Comparison of ENCODE assay signal across 8 cellular contexts in the genomic region with DNA sequence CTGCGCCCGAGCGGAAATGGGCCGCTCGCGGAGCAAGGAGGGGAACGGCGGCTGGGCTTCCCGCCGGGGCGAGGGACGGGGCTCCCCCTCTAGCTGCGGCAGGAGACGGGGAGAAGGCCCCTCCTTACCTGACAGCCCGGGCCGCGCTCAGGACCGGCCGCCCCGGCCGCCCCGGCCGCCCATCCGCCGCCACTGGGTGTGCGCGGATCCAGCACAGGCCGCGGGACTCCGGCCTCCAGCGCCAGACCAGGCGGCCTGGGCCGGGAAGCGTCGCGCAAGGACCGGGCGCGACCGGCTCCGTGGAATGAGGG. TPM values are rescaled to one million over a fixed set of nuclear protein-coding genes. Genes with fewer than 3 reads are reported as not detected.
A peak's percentile ranks its signal among the peaks of the same experiment; 100 is the strongest.
DNase-seq lines count a peak whose midpoint lies in the region; ATAC-seq lines count a peak whose summit lies in the region.

No MANE protein-coding gene starts in this region.

- H3K4me3 ChIP-seq in endocrine pancreas (ENCODE audit: control insufficient read depth, insufficient read depth, low read length): no peak overlapping the region

- CTCF ChIA-PET in activated CD8-positive, alpha-beta memory T cell treated with anti-CD3 and anti-CD28 coated beads, Interleukin-2, amount 10 ng/mL, durations not matched to agents 7 days and 5 days (lab: Charles Lee): interaction anchor here (0.5 to 9.3 kb wide), 8 partner anchors 12 to 459 kb away, joined by 3 to 86 read pairs (median 4); a partner anchor contains a TSS

- H3K27me3 Mint-ChIP-seq in activated CD8-positive, alpha-beta memory T cell treated with anti-CD3 and anti-CD28 coated beads, Interleukin-2, amount 10 ng/mL, durations not matched to agents 7 days and 5 days: no peaks in the 10 kb centered on the region
- no peaks in the 10 kb centered on the region for H3K27me3 Mint-ChIP-seq in T-helper 1 cell treated with Interleukin-12 subunit alpha and Interleukin-12 subunit beta and Interleukin-4 antibody, amounts not matched to agents 30 μg/mL and 1 μg/mL, for 36 hours (ENCODE audit: low read depth)
- no peaks in the 10 kb centered on the region for H3K27me3 Mint-ChIP-seq in natural killer cell treated with Interleukin-12 subunit alpha and Interleukin-12 subunit beta and Interleukin-15 and Interleukin-18, amount 100 ng/mL, for 72 hours

- ATAC-seq in activated CD8-positive, alpha-beta memory T cell treated with anti-CD3 and anti-CD28 coated beads, Interleukin-2, amount 10 ng/mL, durations not matched to agents 7 days and 5 days: peak; percentile 45
- ATAC-seq in HG02884 (IDR thresholded peaks at IDR 0.05; ENCODE audit: unreplicated experiment): peak; percentile 16
- ATAC-seq in natural killer cell treated with Interleukin-12 subunit alpha and Interleukin-12 subunit beta and Interleukin-15 and Interleukin-18, amount 100 ng/mL, for 72 hours: peak; percentile 57 to 64

- H3K4me1 Mint-ChIP-seq in activated CD8-positive, alpha-beta memory T cell treated with anti-CD3 and anti-CD28 coated beads, Interleukin-2, amount 10 ng/mL, durations not matched to agents 7 days and 5 days: peaks cover 26% of the 10 kb centered on the region
- peaks cover 33% of the 10 kb centered on the region for H3K4me1 Mint-ChIP-seq in T-helper 1 cell treated with Interleukin-12 subunit alpha and Interleukin-12 subunit beta and Interleukin-4 antibody, amounts not matched to agents 30 μg/mL and 1 μg/mL, for 36 hours (ENCODE audit: low read depth)
- peaks cover 28% of the 10 kb centered on the region in 2 donors for H3K4me1 Mint-ChIP-seq in natural killer cell treated with Interleukin-12 subunit alpha and Interleukin-12 subunit beta and Interleukin-15 and Interleukin-18, amount 100 ng/mL, for 72 hours (ENCODE audit: low read depth in 2 of 2)

- no peaks in the 10 kb centered on the region for H3K27me3 ChIP-seq in endocrine pancreas (ENCODE audit: control insufficient read depth, insufficient read depth, low read length)

- H3K9me3 Mint-ChIP-seq in activated CD8-positive, alpha-beta memory T cell treated with anti-CD3 and anti-CD28 coated beads, Interleukin-2, amount 10 ng/mL, durations not matched to agents 7 days and 5 days (ENCODE audit: low read depth): no peaks in the 10 kb centered on the region
- no peaks in the 10 kb centered on the region for H3K9me3 Mint-ChIP-seq in T-helper 1 cell treated with Interleukin-12 subunit alpha and Interleukin-12 subunit beta and Interleukin-4 antibody, amounts not matched to agents 30 μg/mL and 1 μg/mL, for 36 hours
- no peaks in the 10 kb centered on the region for H3K9me3 Mint-ChIP-seq in natural killer cell treated with Interleukin-12 subunit alpha and Interleukin-12 subunit beta and Interleukin-15 and Interleukin-18, amount 100 ng/mL, for 72 hours

- peak overlapping the region; percentile 58 for H3K9ac ChIP-seq in endocrine pancreas (ENCODE audit: control insufficient read depth, insufficient read depth, low read length)

- peak overlapping the region; percentile 88 for H3K4me3 Mint-ChIP-seq in activated CD8-positive, alpha-beta memory T cell treated with anti-CD3 and anti-CD28 coated beads, Interleukin-2, amount 10 ng/mL, durations not matched to agents 7 days and 5 days
- H3K4me3 Mint-ChIP-seq in T-helper 1 cell treated with Interleukin-12 subunit alpha and Interleukin-12 subunit beta and Interleukin-4 antibody, amounts not matched to agents 30 μg/mL and 1 μg/mL, for 36 hours: peak overlapping the region; percentile 92
- H3K4me3 Mint-ChIP-seq in natural killer cell treated with Interleukin-12 subunit alpha and Interleukin-12 subunit beta and Interleukin-15 and Interleukin-18, amount 100 ng/mL, for 72 hours: peak overlapping the region; percentile 84

- H3K4me1 ChIP-seq in endocrine pancreas (ENCODE audit: control insufficient read depth, insufficient read depth, low read length): no peaks in the 10 kb centered on the region

- peak overlapping the region; percentile 43 for H3K27ac Mint-ChIP-seq in activated CD8-positive, alpha-beta memory T cell treated with anti-CD3 and anti-CD28 coated beads, Interleukin-2, amount 10 ng/mL, durations not matched to agents 7 days and 5 days
- peak overlapping the region; percentile 96 for H3K27ac Mint-ChIP-seq in T-helper 1 cell treated with Interleukin-12 subunit alpha and Interleukin-12 subunit beta and Interleukin-4 antibody, amounts not matched to agents 30 μg/mL and 1 μg/mL, for 36 hours
- H3K27ac Mint-ChIP-seq in natural killer cell treated with Interleukin-12 subunit alpha and Interleukin-12 subunit beta and Interleukin-15 and Interleukin-18, amount 100 ng/mL, for 72 hours: peak overlapping the region; percentile 91 to 92

- peaks cover 3% of the 10 kb centered on the region for H3K36me3 Mint-ChIP-seq in activated CD8-positive, alpha-beta memory T cell treated with anti-CD3 and anti-CD28 coated beads, Interleukin-2, amount 10 ng/mL, durations not matched to agents 7 days and 5 days
- no peaks in the 10 kb centered on the region for H3K36me3 Mint-ChIP-seq in T-helper 1 cell treated with Interleukin-12 subunit alpha and Interleukin-12 subunit beta and Interleukin-4 antibody, amounts not matched to agents 30 μg/mL and 1 μg/mL, for 36 hours (ENCODE audit: low read depth)
- no peaks in the 10 kb centered on the region for H3K36me3 Mint-ChIP-seq in natural killer cell treated with Interleukin-12 subunit alpha and Interleukin-12 subunit beta and Interleukin-15 and Interleukin-18, amount 100 ng/mL, for 72 hours

- no peaks in the 10 kb centered on the region for H3K9me3 ChIP-seq in endocrine pancreas (ENCODE audit: control insufficient read depth, low read length)

- peak; percentile 57 for DNase-seq in activated CD8-positive, alpha-beta memory T cell treated with anti-CD3 and anti-CD28 coated beads, Interleukin-2, amount 10 ng/mL, durations not matched to agents 7 days and 5 days
- DNase-seq in activated CD8-positive, alpha-beta memory T cell treated with anti-CD3 and anti-CD28 coated beads for 24 hours: no peak
- peak; percentile 78 for DNase-seq in natural killer cell treated with Interleukin-12 subunit alpha and Interleukin-12 subunit beta and Interleukin-15 and Interleukin-18, amount 100 ng/mL, for 72 hours (ENCODE audit: low spot score)
- DNase-seq in COLO829 (ENCODE audit: low spot score) (no peak), retina (no peak)

- no peaks in the 10 kb centered on the region for H3K36me3 ChIP-seq in endocrine pancreas (ENCODE audit: control insufficient read depth, insufficient read depth, low read length)

RNA-seq across cellular contexts. Expression of a gene that starts 0.3 kb away (rescaled TPM):
- 10 to 100 TPM; 32.8 to 34.5 TPM for total RNA-seq in activated CD8-positive, alpha-beta memory T cell treated with anti-CD3 and anti-CD28 coated beads, Interleukin-2, amount 10 ng/mL, durations not matched to agents 7 days and 5 days
- total RNA-seq in natural killer cell treated with Interleukin-12 subunit alpha and Interleukin-12 subunit beta and Interleukin-15 and Interleukin-18, amount 100 ng/mL, for 72 hours: 10 to 100 TPM; 29.4 to 54.9 TPM

RNA-seq across cellular contexts. Expression of a gene that starts 8.0 kb away (rescaled TPM):
- total RNA-seq in activated CD8-positive, alpha-beta memory T cell treated with anti-CD3 and anti-CD28 coated beads, Interleukin-2, amount 10 ng/mL, durations not matched to agents 7 days and 5 days: 100 to 1,000 TPM; 183 to 227 TPM
- total RNA-seq in natural killer cell treated with Interleukin-12 subunit alpha and Interleukin-12 subunit beta and Interleukin-15 and Interleukin-18, amount 100 ng/mL, for 72 hours: 100 to 1,000 TPM in 1 of 2 donors, 10 to 100 TPM in 1; 99.5 to 202 TPM

RNA-seq across cellular contexts. Expression of a gene that starts 38.7 kb away (rescaled TPM):
- total RNA-seq in activated CD8-positive, alpha-beta memory T cell treated with anti-CD3 and anti-CD28 coated beads, Interleukin-2, amount 10 ng/mL, durations not matched to agents 7 days and 5 days: 1 to 10 TPM; 1.4 to 2.2 TPM
- total RNA-seq in natural killer cell treated with Interleukin-12 subunit alpha and Interleukin-12 subunit beta and Interleukin-15 and Interleukin-18, amount 100 ng/mL, for 72 hours: 1 to 10 TPM; 3.1 to 3.4 TPM

Comparison
In these comparisons a context has a peak if more than half of its experiments do, and no peak if none do; other contexts are left out.
1. DNase-seq: peak in activated CD8-positive, alpha-beta memory T cell treated with anti-CD3 and anti-CD28 coated beads, Interleukin-2, amount 10 ng/mL, durations not matched to agents 7 days and 5 days (single experiment) and natural killer cell treated with Interleukin-12 subunit alpha and Interleukin-12 subunit beta and Interleukin-15 and Interleukin-18, amount 100 ng/mL, for 72 hours (single experiment); none in activated CD8-positive, alpha-beta memory T cell treated with anti-CD3 and anti-CD28 coated beads for 24 hours (single experiment), COLO829 (single experiment) and retina (single experiment).
2. H3K27ac Mint-ChIP-seq: peak in every context shown above with its lines; median percentile 96 in T-helper 1 cell treated with Interleukin-12 subunit alpha and Interleukin-12 subunit beta and Interleukin-4 antibody, amounts not matched to agents 30 μg/mL and 1 μg/mL, for 36 hours; 92 in natural killer cell treated with Interleukin-12 subunit alpha and Interleukin-12 subunit beta and Interleukin-15 and Interleukin-18, amount 100 ng/mL, for 72 hours; 43 in activated CD8-positive, alpha-beta memory T cell treated with anti-CD3 and anti-CD28 coated beads, Interleukin-2, amount 10 ng/mL, durations not matched to agents 7 days and 5 days.
3. Peak in every context shown above with its lines, with median percentiles within 50 percentile points of each other: ATAC-seq and H3K4me3 Mint-ChIP-seq.